9 cellular contexts compared by ENCODE assay signal in genomic region chr12:108801736-108802665, GRCh38. TPM values are rescaled to one million over a fixed set of nuclear protein-coding genes. Genes with fewer than 3 reads are reported as not detected.
DNase-seq lines count a peak whose midpoint lies in the region; TF ChIP-seq lines count a peak whose summit lies in the region.
"Had no signal": no experiment of that assay in that cellular context is flagged by ENCODE, and none has a peak within 500 bp of the region (broad histone marks: within the 10 kb centered on the region; RNA-seq: fewer than 3 reads in every experiment).

No MANE protein-coding gene starts in this region.

- no peaks in the 10 kb centered on the region for H3K27me3 Mint-ChIP-seq in MCF 10A (ENCODE audit: insufficient read depth, unreplicated experiment)

- H3K4me3 ChIP-seq in breast epithelium (peak overlapping the region in 1 of 3 donors; percentile 16), mucosa of rectum (ENCODE audit: low read length in 2 of 2) (no peak overlapping the region)

- no peaks in the 10 kb centered on the region for H3K27me3 ChIP-seq in breast epithelium
- H3K27me3 ChIP-seq in mucosa of rectum (ENCODE audit: control insufficient read depth in 2 of 2, insufficient read depth in 2 of 2, low read length in 2 of 2) = no peaks in the 10 kb centered on the region

- H3K36me3 Mint-ChIP-seq in MCF 10A (ENCODE audit: insufficient read depth, unreplicated experiment) = peaks cover 71% of the 10 kb centered on the region

- H3K4me1 ChIP-seq in breast epithelium (no peaks in the 10 kb centered on the region), mucosa of rectum (ENCODE audit: control insufficient read depth in 2 of 2, insufficient read depth in 2 of 2, low read length in 2 of 2) (peaks cover 2 to 12% of the 10 kb centered on the region in 2 donors)

- no peak for DNase-seq in breast epithelium (ENCODE audit: low spot score in 2 of 2)
- no peak for DNase-seq in MCF 10A (ENCODE audit: unreplicated experiment)
- peak; percentile 80 for DNase-seq in epidermal melanocyte (ENCODE audit: insufficient read length, low spot score)
- DNase-seq in SIG-M5 treated with dmso at 0.1 percent for 504 hours (lab: John Stamatoyannopoulos, UW; ENCODE audit: unreplicated experiment) = no peak
- no peak for DNase-seq in COR-L47 (lab: John Stamatoyannopoulos, UW)
- no peak for DNase-seq in AML-193 (lab: John Stamatoyannopoulos, UW)
- DNase-seq in NCI-H748 treated with DMSO at 0.1 percent for 48 hours (lab: John Stamatoyannopoulos, UW) = no peak
- DNase-seq: T-helper 1 cell had no signal

- peak overlapping the region in 1 of 2 donors; percentile 57 for H3K9ac ChIP-seq in mucosa of rectum (ENCODE audit: low read depth in 1 of 2, low read length in 2 of 2)

- no TSS peak for BruUV-seq in MCF 10A (replicated peaks; lab: Mats Ljungman, UMichigan)

- H3K36me3 ChIP-seq in breast epithelium (no peaks in the 10 kb centered on the region), mucosa of rectum (ENCODE audit: control insufficient read depth in 2 of 2, insufficient read depth in 2 of 2, low read length in 2 of 2) (peaks cover 59 to 69% of the 10 kb centered on the region in 2 donors)

- H3K9me3 ChIP-seq in breast epithelium = no peaks in the 10 kb centered on the region
- H3K9me3 ChIP-seq in mucosa of rectum (ENCODE audit: control insufficient read depth in 2 of 2, low read length in 2 of 2) = no peaks in the 10 kb centered on the region

- H3K27ac ChIP-seq in breast epithelium = peak overlapping the region; percentile 85 to 90
- peak overlapping the region; percentile 75 to 79 for H3K27ac ChIP-seq in mucosa of rectum (ENCODE audit: low read depth in 2 of 2, low read length in 2 of 2)

- TF ChIP-seq CTCF in breast epithelium (IDR thresholded peaks at IDR 0.05) (no peak), MCF 10A (IDR thresholded peaks at IDR 0.05; ENCODE audit: unreplicated experiment) (no peak)

- H3K4me1 Mint-ChIP-seq in MCF 10A (ENCODE audit: insufficient read depth, unreplicated experiment) = no peaks in the 10 kb centered on the region

- no peak overlapping the region for H3K4me3 Mint-ChIP-seq in MCF 10A (ENCODE audit: unreplicated experiment)

- CTCF ChIA-PET in MCF 10A (lab: Yijun Ruan, JAX) = interaction anchor here (0.7 to 11.1 kb wide), 18 partner anchors 10 to 291 kb away, joined by 3 to 296 read pairs (median 4); partner anchors contain the start of gene ALKBH2

- intact Hi-C loops in breast epithelium (cut with DNase I; ENCODE audit: low total_unique reads) = loop anchor here (10.0 kb wide), 2 partner anchors 137 to 237 kb away; partner anchors contain the start of genes ISCU and SART3
- intact Hi-C loops in MCF 10A (cut with micrococcal nuclease) = loop anchor here (5.0 kb wide), 1 partner anchor 70 kb away; the partner anchor contains the start of gene CORO1C

- no peaks in the 10 kb centered on the region for H3K9me3 Mint-ChIP-seq in MCF 10A (ENCODE audit: unreplicated experiment)

- POLR2A ChIA-PET in MCF 10A (lab: Yijun Ruan, JAX) = interaction anchor here (0.6 to 3.1 kb wide), 8 partner anchors 16 to 231 kb away, joined by 3 to 29 read pairs (median 6); no protein-coding TSS in a partner anchor

- no peak for TF ChIP-seq POLR2A in breast epithelium (IDR thresholded peaks at IDR 0.05)

- no peak overlapping the region for H3K27ac Mint-ChIP-seq in MCF 10A (ENCODE audit: low read depth, unreplicated experiment)

RNA-seq across cellular contexts. Expression of gene SSH1, which starts 55.4 kb away (rescaled TPM):
- total RNA-seq in breast epithelium = 10 to 100 TPM; 13.3 to 15.4 (median 13.8) TPM
- total RNA-seq in MCF 10A (2022) = 33.4 and 41.4 TPM in 2 replicates
